8 cellular contexts compared by ENCODE assay signal in genomic region chr20:845226-845868, GRCh38. TPM values are rescaled to one million over a fixed set of nuclear protein-coding genes. Genes with fewer than 3 reads are reported as not detected.
A peak's percentile ranks its signal among the peaks of the same experiment; 100 is the strongest.
DNase-seq lines count a peak whose midpoint lies in the region; ATAC-seq and TF ChIP-seq lines count a peak whose summit lies in the region.

No MANE protein-coding gene starts in this region.

- peaks cover 0 to 26% of the 10 kb centered on the region in 2 donors for H3K4me1 ChIP-seq in thoracic aorta (ENCODE audit: control insufficient read depth in 1 of 2, low read depth in 2 of 2)

- no peaks in the 10 kb centered on the region for H3K9me3 Mint-ChIP-seq in activated naive CD4-positive, alpha-beta T cell treated with anti-CD3 and anti-CD28 coated beads, Interleukin-2, amount 50 U/mL, for 24 hours

- H3K27ac ChIP-seq in layer of hippocampus (ENCODE audit: low read depth, low read length) (peak overlapping the region; percentile 10), thoracic aorta (no peak overlapping the region)

- no peak for ATAC-seq in thoracic aorta (ENCODE audit: insufficient number of reproducible peaks, low FRiP score, low read depth)
- no peak for ATAC-seq in HG03469 (IDR thresholded peaks at IDR 0.05; ENCODE audit: unreplicated experiment)
- ATAC-seq in HG03159 (IDR thresholded peaks at IDR 0.05; ENCODE audit: unreplicated experiment) = no peak

- peak overlapping the region; percentile 30 for H3K27ac Mint-ChIP-seq in activated naive CD4-positive, alpha-beta T cell treated with anti-CD3 and anti-CD28 coated beads, Interleukin-2, amount 50 U/mL, for 24 hours

- peaks cover 46% of the 10 kb centered on the region for H3K4me1 Mint-ChIP-seq in activated naive CD4-positive, alpha-beta T cell treated with anti-CD3 and anti-CD28 coated beads, Interleukin-2, amount 50 U/mL, for 24 hours

- H3K36me3 ChIP-seq in thoracic aorta = no peaks in the 10 kb centered on the region

- no peak for TF ChIP-seq CTCF in thoracic aorta (IDR thresholded peaks at IDR 0.05)

- no peaks in the 10 kb centered on the region for H3K9me3 ChIP-seq in thoracic aorta

- H3K36me3 Mint-ChIP-seq in activated naive CD4-positive, alpha-beta T cell treated with anti-CD3 and anti-CD28 coated beads, Interleukin-2, amount 50 U/mL, for 24 hours = no peaks in the 10 kb centered on the region

- peak overlapping the region; percentile 87 for H3K4me3 Mint-ChIP-seq in activated naive CD4-positive, alpha-beta T cell treated with anti-CD3 and anti-CD28 coated beads, Interleukin-2, amount 50 U/mL, for 24 hours

- no peaks in the 10 kb centered on the region for H3K27me3 Mint-ChIP-seq in activated naive CD4-positive, alpha-beta T cell treated with anti-CD3 and anti-CD28 coated beads, Interleukin-2, amount 50 U/mL, for 24 hours

- peak overlapping the region; percentile 66 for H3K4me3 ChIP-seq in thoracic aorta

- DNase-seq in activated effector memory CD4-positive, alpha-beta T cell treated with anti-CD3 and anti-CD28 coated beads, Interleukin-2, amount 50 U/mL, for 16 hours = peak; percentile 68
- no peak for DNase-seq in activated effector memory CD4-positive, alpha-beta T cell treated with Interleukin-2 at 50 U/mL for 16 hours
- DNase-seq in thoracic aorta (ENCODE audit: low spot score) (no peak), DMS79 (lab: John Stamatoyannopoulos, UW) (no peak)

- peaks cover 13% of the 10 kb centered on the region for H3K27me3 ChIP-seq in layer of hippocampus (ENCODE audit: control insufficient read depth, insufficient read depth, low read length)
- no peaks in the 10 kb centered on the region for H3K27me3 ChIP-seq in thoracic aorta (replicated peaks; ENCODE audit: insufficient read depth)

RNA-seq across cellular contexts. Expression of gene FAM110A, which starts 11.8 kb away (rescaled TPM):
- 1 to 10 TPM in 1 of 2 donors, under 1 TPM in 1; 0.81 to 3.5 TPM for total RNA-seq in thoracic aorta
